ENCODE assay signal across 6 cellular contexts in the genomic region with DNA sequence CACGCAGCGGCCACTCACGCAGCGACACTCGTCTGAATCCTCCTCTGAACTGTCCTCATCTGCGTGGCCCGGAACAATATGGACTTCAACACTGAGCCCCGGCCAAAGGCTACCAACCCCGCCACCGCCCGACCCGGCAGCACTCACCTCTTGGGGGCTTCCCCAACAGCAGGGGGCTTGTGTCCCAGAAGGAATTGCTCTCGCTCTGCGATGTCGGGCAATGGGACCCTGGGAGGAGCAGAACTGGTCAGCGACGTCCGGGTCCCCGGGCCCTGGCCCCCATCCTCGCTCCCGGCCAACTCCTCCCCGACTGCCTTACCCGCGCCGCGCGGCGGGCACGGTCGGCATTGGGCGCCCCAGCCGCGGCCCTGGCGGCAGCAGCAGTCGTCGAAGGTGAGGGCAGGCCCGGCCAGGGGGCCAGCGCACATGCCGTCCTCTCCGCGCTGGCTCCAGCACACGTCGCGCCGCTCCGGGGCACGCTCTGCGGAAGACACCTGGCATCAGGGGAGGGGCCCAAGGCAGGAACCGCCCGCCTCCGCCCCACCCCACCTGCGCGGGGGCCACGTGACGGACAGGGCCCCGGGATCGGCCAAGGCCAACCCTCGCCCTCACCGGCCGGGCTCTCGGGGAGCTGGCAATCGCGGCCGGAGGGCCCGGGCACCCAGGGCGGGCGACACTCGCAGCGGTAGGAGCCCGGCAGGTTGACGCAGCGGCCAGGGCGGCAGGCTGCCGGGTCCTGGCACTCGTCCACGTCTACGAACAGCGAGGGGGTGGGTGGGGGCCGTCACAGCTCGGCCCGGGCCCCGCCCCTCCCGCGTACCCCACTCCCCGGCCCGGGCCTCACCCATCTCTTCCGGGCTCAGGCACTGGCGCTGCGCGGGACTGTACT. TPM values are rescaled to one million over a fixed set of nuclear protein-coding genes. Genes with fewer than 3 reads are reported as not detected.
DNase-seq lines count a peak whose midpoint lies in the region; ATAC-seq and TF ChIP-seq lines count a peak whose summit lies in the region.

No MANE protein-coding gene starts in this region.

- no peaks in the 10 kb centered on the region for H3K27me3 Mint-ChIP-seq in activated naive CD4-positive, alpha-beta T cell treated with anti-CD3 and anti-CD28 coated beads, Interleukin-2, amount 50 U/mL, for 24 hours
- peaks cover 3% of the 10 kb centered on the region for H3K27me3 Mint-ChIP-seq in mesothelial cell of epicardium (ENCODE audit: low read depth)

- no peak for TF ChIP-seq CTCF in GM13976 (IDR thresholded peaks at IDR 0.05; ENCODE audit: borderline replicate concordance, control extremely low read depth, extremely low read depth, insufficient read depth, missing control alignments)
- no peak for TF ChIP-seq CTCF in mesothelial cell of epicardium (IDR thresholded peaks at IDR 0.05; ENCODE audit: unreplicated experiment)

- H3K4me3 Mint-ChIP-seq in activated naive CD4-positive, alpha-beta T cell treated with anti-CD3 and anti-CD28 coated beads, Interleukin-2, amount 50 U/mL, for 24 hours: peak overlapping the region; percentile 89
- H3K4me3 Mint-ChIP-seq in mesothelial cell of epicardium: peak overlapping the region; percentile 64

- peaks cover 18% of the 10 kb centered on the region for H3K4me1 Mint-ChIP-seq in activated naive CD4-positive, alpha-beta T cell treated with anti-CD3 and anti-CD28 coated beads, Interleukin-2, amount 50 U/mL, for 24 hours
- peaks cover 16% of the 10 kb centered on the region for H3K4me1 Mint-ChIP-seq in mesothelial cell of epicardium

- H3K9me3 Mint-ChIP-seq in activated naive CD4-positive, alpha-beta T cell treated with anti-CD3 and anti-CD28 coated beads, Interleukin-2, amount 50 U/mL, for 24 hours: no peaks in the 10 kb centered on the region
- no peaks in the 10 kb centered on the region for H3K9me3 Mint-ChIP-seq in mesothelial cell of epicardium

- ATAC-seq in HG03025 (IDR thresholded peaks at IDR 0.05; ENCODE audit: low FRiP score, unreplicated experiment): peak; percentile 46

- in situ Hi-C loops in GM13976 (cut with MboI; ENCODE audit: low sequenced_read_pairs, unreplicated experiment): no loop called here

- H3K27ac Mint-ChIP-seq in activated naive CD4-positive, alpha-beta T cell treated with anti-CD3 and anti-CD28 coated beads, Interleukin-2, amount 50 U/mL, for 24 hours: no peak overlapping the region
- no peak overlapping the region for H3K27ac Mint-ChIP-seq in mesothelial cell of epicardium

- DNase-seq in GM13976 (ENCODE audit: low spot score) (peak; percentile 88), mesothelial cell of epicardium (ENCODE audit: low spot score in 2 of 2, unreplicated experiment in 2 of 2) (no peak), anterior cingulate cortex (lab: John Stamatoyannopoulos, UW) (no peak), NCI-H2171 treated with DMSO at 0.1 percent for 48 hours (lab: John Stamatoyannopoulos, UW) (no peak)

- no peaks in the 10 kb centered on the region for H3K36me3 Mint-ChIP-seq in activated naive CD4-positive, alpha-beta T cell treated with anti-CD3 and anti-CD28 coated beads, Interleukin-2, amount 50 U/mL, for 24 hours
- H3K36me3 Mint-ChIP-seq in mesothelial cell of epicardium: peaks cover 18% of the 10 kb centered on the region

RNA-seq across cellular contexts. Expression of a gene that starts 14.8 kb away (rescaled TPM):
- 83.4 to 91.1 TPM (median 89.5 TPM) in 3 replicates for total RNA-seq in mesothelial cell of epicardium

RNA-seq across cellular contexts. Expression of a gene that starts 18.5 kb away (rescaled TPM):
- total RNA-seq in mesothelial cell of epicardium: 314 to 333 TPM (median 318 TPM) in 3 replicates

RNA-seq across cellular contexts. Expression of a gene that starts 30.6 kb away (rescaled TPM):
- 23.1 to 27.8 TPM (median 27.4 TPM) in 3 replicates for total RNA-seq in mesothelial cell of epicardium

RNA-seq across cellular contexts. Expression of a gene that starts 32.7 kb away (rescaled TPM):
- 56.7 to 61.5 TPM (median 57.6 TPM) in 3 replicates for total RNA-seq in mesothelial cell of epicardium

RNA-seq across cellular contexts. Expression of a gene that starts 36.2 kb away (rescaled TPM):
- total RNA-seq in mesothelial cell of epicardium: 30.4 to 35.2 TPM (median 33.8 TPM) in 3 replicates
